Comparison of ENCODE assay signal across 8 cellular contexts in genomic region chr17:81927653-81928496, GRCh38. TPM values are rescaled to one million over a fixed set of nuclear protein-coding genes. Genes with fewer than 3 reads are reported as not detected.
DNase-seq lines count a peak whose midpoint lies in the region; ATAC-seq and TF ChIP-seq lines count a peak whose summit lies in the region.

TSS of gene MAFG (minus strand) at chr17:81927735. CDS start at chr17:81923185, 4,550 bp downstream.

- no peaks in the 10 kb centered on the region for H3K9me3 Mint-ChIP-seq in CD8-positive, alpha-beta T cell
- H3K9me3 Mint-ChIP-seq in memory B cell = no peaks in the 10 kb centered on the region

- peaks cover 19% of the 10 kb centered on the region for H3K4me1 Mint-ChIP-seq in CD8-positive, alpha-beta T cell (ENCODE audit: low read depth)
- H3K4me1 Mint-ChIP-seq in memory B cell = peaks cover 12% of the 10 kb centered on the region

- H3K27ac Mint-ChIP-seq in CD8-positive, alpha-beta T cell = peak within 1 kb of the TSS; percentile 60
- H3K27ac Mint-ChIP-seq in memory B cell = peak within 1 kb of the TSS; percentile 85

- no peaks in the 10 kb centered on the region for H3K36me3 Mint-ChIP-seq in CD8-positive, alpha-beta T cell
- peaks cover under 1% of the 10 kb centered on the region for H3K36me3 Mint-ChIP-seq in memory B cell

- H3K36me3 ChIP-seq in CD8-positive, alpha-beta T cell (ENCODE audit: insufficient read depth, low read length) = no peaks in the 10 kb centered on the region
- no peaks in the 10 kb centered on the region for H3K36me3 ChIP-seq in effector memory CD4-positive, alpha-beta T cell (ENCODE audit: control insufficient read depth, insufficient read depth, low read length)

- no peak within 1 kb of the TSS for H3K27ac ChIP-seq in CD8-positive, alpha-beta T cell (ENCODE audit: low read depth, low read length)
- H3K27ac ChIP-seq in effector memory CD4-positive, alpha-beta T cell (ENCODE audit: insufficient read depth, low read length, poor library complexity, severe bottlenecking) = peak within 1 kb of the TSS; percentile 79

- POLR2A ChIA-PET in CD8-positive, alpha-beta T cell (lab: Charles Lee) = interaction anchor here (0.6 to 2.6 kb wide), 8 partner anchors 10 to 417 kb away, joined by 3 to 10 read pairs (median 4); partner anchors contain the start of genes DCXR, MCRIP1 and SIRT7

- H3K4me3 ChIP-seq in CD8-positive, alpha-beta T cell (ENCODE audit: low read depth, low read length) = peak within 1 kb of the TSS; percentile 59
- H3K4me3 ChIP-seq in effector memory CD4-positive, alpha-beta T cell (ENCODE audit: insufficient read depth, low read depth, low read length, poor library complexity, severe bottlenecking) = peak within 1 kb of the TSS; percentile 55

- CTCF ChIA-PET in CD8-positive, alpha-beta T cell (lab: Charles Lee) = interaction anchor here (0.9 to 1.2 kb wide), 3 partner anchors 32 to 94 kb away, joined by 3 to 5 read pairs (median 3); no protein-coding TSS in a partner anchor

- H3K4me1 ChIP-seq in CD8-positive, alpha-beta T cell (ENCODE audit: insufficient read depth, low read length) = peaks cover 28% of the 10 kb centered on the region
- peaks cover 37% of the 10 kb centered on the region for H3K4me1 ChIP-seq in effector memory CD4-positive, alpha-beta T cell (ENCODE audit: control insufficient read depth, insufficient read depth, low read length, poor library complexity, severe bottlenecking)

- no peaks in the 10 kb centered on the region for H3K9me3 ChIP-seq in CD8-positive, alpha-beta T cell (ENCODE audit: low read length)
- H3K9me3 ChIP-seq in effector memory CD4-positive, alpha-beta T cell (ENCODE audit: control insufficient read depth, low read length) = no peaks in the 10 kb centered on the region

- no peak for TF ChIP-seq CTCF in CD8-positive, alpha-beta T cell (IDR thresholded peaks at IDR 0.05)

- peak; percentile 72 to 93 (median 86) for DNase-seq in CD8-positive, alpha-beta T cell
- DNase-seq in HT1080 (ENCODE audit: low read depth) (peak; percentile 95), memory B cell (ENCODE audit: low spot score in 2 of 2) (peak; percentile 90)
- DNase-seq in NK-92 treated with Interleukin-12 subunit alpha and Interleukin-12 subunit beta, amount 100 ng/mL, for 24 hours (lab: John Stamatoyannopoulos, UW) = peak; percentile 80
- DNase-seq in activated CD8-positive, alpha-beta memory T cell treated with anti-CD3 and anti-CD28 coated beads for 24 hours = peak; percentile 96
- DNase-seq in effector memory CD4-positive, alpha-beta T cell = peak; percentile 81 to 87 (median 84)
- peak; percentile 70 for DNase-seq in stimulated activated CD8-positive, alpha-beta memory T cell treated with anti-CD3 and anti-CD28 coated beads, Interleukin-12 subunit alpha, Interleukin-12 subunit beta, amount 100 ng/mL, for 24 hours (ENCODE audit: extremely low read depth)

- H3K27me3 Mint-ChIP-seq in CD8-positive, alpha-beta T cell (ENCODE audit: low read depth) = peaks cover 4% of the 10 kb centered on the region
- H3K27me3 Mint-ChIP-seq in memory B cell = peaks cover 4% of the 10 kb centered on the region

- intact Hi-C loops in CD8-positive, alpha-beta T cell (cut with DNase I, micrococcal nuclease) = loop anchor here (1.0 to 5.0 kb wide), 7 partner anchors 9 to 301 kb away; partner anchors contain the start of genes ALYREF (in 2 of the 2), ANAPC11 (in 2 of the 2), P4HB (in 2 of the 2) and ARHGDIA (in 1 of the 2)

- no peaks in the 10 kb centered on the region for H3K27me3 ChIP-seq in CD8-positive, alpha-beta T cell (ENCODE audit: insufficient read depth, low read length)
- H3K27me3 ChIP-seq in effector memory CD4-positive, alpha-beta T cell (replicated peaks; ENCODE audit: control insufficient read depth, insufficient read depth, low read length, poor library complexity, severe bottlenecking) = peaks cover 9% of the 10 kb centered on the region

- H3K4me3 Mint-ChIP-seq in CD8-positive, alpha-beta T cell = peak within 1 kb of the TSS; percentile 76
- peak within 1 kb of the TSS; percentile 81 for H3K4me3 Mint-ChIP-seq in memory B cell

- ATAC-seq in CD8-positive, alpha-beta T cell = peak; percentile 69
- ATAC-seq in GM19463 (IDR thresholded peaks at IDR 0.05; ENCODE audit: unreplicated experiment) (peak; percentile 57), memory B cell (ENCODE audit: low read depth) (peak; percentile 76)

RNA-seq across cellular contexts. Expression of gene MAFG, which starts in this region (rescaled TPM):
- total RNA-seq in CD8-positive, alpha-beta T cell = 10 to 100 TPM in 1 of 2 experiments, 1 to 10 TPM in 1; 8.5 to 10.5 TPM
- total RNA-seq in HT1080 (2014; rRNA removed; shearing (Covaris generic)) = 19.2 and 21.1 TPM in 2 replicates
- 20.3 and 23.0 TPM in 2 replicates for polyA plus RNA-seq in HT1080 (2015; cell fraction: cytosol; rRNA removed)
- polyA plus RNA-seq in HT1080 (2015; cell fraction: nucleus; rRNA removed) = 56.1 and 56.5 TPM in 2 replicates
